11 cellular contexts compared by ENCODE assay signal in genomic region chr3:49027634-49028033, GRCh38. TPM values are rescaled to one million over a fixed set of nuclear protein-coding genes. Genes with fewer than 3 reads are reported as not detected.
DNase-seq lines count a peak whose midpoint lies in the region; ATAC-seq, FAIRE-seq and TF ChIP-seq lines count a peak whose summit lies in the region.
"Had no signal": no experiment of that assay in that cellular context is flagged by ENCODE, and none has a peak within 500 bp of the region (broad histone marks: within the 10 kb centered on the region; RNA-seq: fewer than 3 reads in every experiment).

No MANE protein-coding gene starts in this region.

- CTCF ChIA-PET in activated CD4-positive, alpha-beta memory T cell treated with anti-CD3 and anti-CD28 coated beads, Interleukin-2, amount 10 ng/mL, durations not matched to agents 7 days and 5 days (lab: Charles Lee): interaction anchor here (2.2 kb wide), 1 partner anchor 40 kb away, joined by 12 read pairs; no protein-coding TSS in a partner anchor
- CTCF ChIA-PET in HepG2 (lab: Yijun Ruan, JAX; ENCODE audit: low intra/inter-chr PET ratio, low total read pairs): no interaction called here

- no peaks in the 10 kb centered on the region for H3K9me3 ChIP-seq in HepG2 (ENCODE audit: low read length)
- H3K9me3 ChIP-seq: testis had no signal

- H2AFZ ChIP-seq in HepG2 (ENCODE audit: low read length): no peak overlapping the region

- in situ Hi-C loops in GM18951 (cut with MboI; ENCODE audit: low sequenced_read_pairs, unreplicated experiment): no loop called here
- in situ Hi-C loops in HepG2 (cut with HindIII; ENCODE audit: extremely low pct_ligation_motif_present, low pct_unique_long_range_greater_than_20kb): no loop called here

- H3K27me3 Mint-ChIP-seq in activated CD4-positive, alpha-beta memory T cell treated with anti-CD3 and anti-CD28 coated beads, Interleukin-2, amount 10 ng/mL, durations not matched to agents 7 days and 5 days: no peaks in the 10 kb centered on the region

- no peak overlapping the region for H3K4me3 ChIP-seq in HepG2 (replicated peaks in 1 of 3; ENCODE audit: insufficient read depth in 1 of 3, low read depth in 2 of 3, low read length in 3 of 3)
- H3K4me3 ChIP-seq: testis had no signal

- ATAC-seq in HepG2 (no peak), GM18517 (IDR thresholded peaks at IDR 0.05; ENCODE audit: unreplicated experiment) (no peak)

- no peaks in the 10 kb centered on the region for H3K9me3 Mint-ChIP-seq in activated CD4-positive, alpha-beta memory T cell treated with anti-CD3 and anti-CD28 coated beads, Interleukin-2, amount 10 ng/mL, durations not matched to agents 7 days and 5 days

- no TSS peak for BruUV-seq in HepG2 (replicated peaks; lab: Mats Ljungman, UMichigan)

- peaks cover 55% of the 10 kb centered on the region for H3K4me1 ChIP-seq in HepG2 (ENCODE audit: insufficient read depth, low read length)

- H3K36me3 ChIP-seq in HepG2 (replicated peaks in 1 of 2; ENCODE audit: control insufficient read depth in 1 of 2, insufficient read depth in 2 of 2, low read length in 2 of 2): peaks cover 28 to 55% of the 10 kb centered on the region in 2 experiments

- no peak for DNase-seq in activated CD4-positive, alpha-beta memory T cell treated with anti-CD3 and anti-CD28 coated beads, Interleukin-2, amount 10 ng/mL, durations not matched to agents 7 days and 5 days
- DNase-seq in HepG2 (ENCODE audit: low spot score): no peak
- no peak for DNase-seq in hippocampal formation (lab: John Stamatoyannopoulos, UW)
- no peak for DNase-seq in HT-29 (ENCODE audit: low spot score)
- DNase-seq in cortex of kidney (lab: John Stamatoyannopoulos, UW): no peak
- DNase-seq: midbrain, NCI-H524 treated with DMSO at 0.1 percent for 48 hours, testis had no signal

- peaks cover 79% of the 10 kb centered on the region for H3K36me3 Mint-ChIP-seq in activated CD4-positive, alpha-beta memory T cell treated with anti-CD3 and anti-CD28 coated beads, Interleukin-2, amount 10 ng/mL, durations not matched to agents 7 days and 5 days (ENCODE audit: low read depth)

- H3K4me3 Mint-ChIP-seq in activated CD4-positive, alpha-beta memory T cell treated with anti-CD3 and anti-CD28 coated beads, Interleukin-2, amount 10 ng/mL, durations not matched to agents 7 days and 5 days: peak overlapping the region; percentile 84

- POLR2A ChIA-PET in activated CD4-positive, alpha-beta memory T cell treated with anti-CD3 and anti-CD28 coated beads, Interleukin-2, amount 10 ng/mL, durations not matched to agents 7 days and 5 days (lab: Charles Lee): interaction anchor here (2.3 to 12.4 kb wide), 4 partner anchors 9 to 66 kb away, joined by 35 to 309 read pairs (median 45); partner anchors contain the start of genes DALRD3, QRICH1 and WDR6
- POLR2A ChIA-PET in HepG2 (lab: Yijun Ruan, JAX): interaction anchor here (2.3 to 11.1 kb wide), 2 partner anchors 18 to 21 kb away, joined by 38 to 280 read pairs; partner anchors contain the start of gene WDR6

- H3K27ac ChIP-seq in 22Rv1: peak overlapping the region; percentile 98
- no peak overlapping the region for H3K27ac ChIP-seq in HepG2 (ENCODE audit: extremely low read length, insufficient read depth, low read length)

- TF ChIP-seq EP300 in HepG2 (IDR thresholded peaks at IDR 0.05; ENCODE audit: low read depth in 2 of 2, low read length in 2 of 2) (no peak), HepG2 (CRISPR knock-in tag; IDR thresholded peaks at IDR 0.05; ENCODE audit: borderline replicate concordance) (no peak)

- no peak for FAIRE-seq in HepG2 (lab: Jason Lieb, UNC)

- peaks cover 62% of the 10 kb centered on the region for H3K4me1 Mint-ChIP-seq in activated CD4-positive, alpha-beta memory T cell treated with anti-CD3 and anti-CD28 coated beads, Interleukin-2, amount 10 ng/mL, durations not matched to agents 7 days and 5 days

- peak; percentile 38 for TF ChIP-seq POLR2A in GM18951 (IDR thresholded peaks at IDR 0.05; ENCODE audit: extremely low read depth, insufficient read depth, insufficient read length)
- 0 out of 4 replicates have a peak, but pooled peaks of 1 of the 2 experiments have one; percentile 5 for TF ChIP-seq POLR2A in HepG2 (IDR thresholded peaks at IDR 0.05; ENCODE audit: insufficient read depth in 1 of 2, low read depth in 2 of 2, low read length in 2 of 2)

- H4K20me1 ChIP-seq in HepG2 (ENCODE audit: insufficient read depth, low read length): no peaks in the 10 kb centered on the region

- H3K27me3 ChIP-seq in HepG2 (ENCODE audit: control insufficient read depth in 1 of 2, insufficient read depth in 2 of 2, low read length in 2 of 2): no peaks in the 10 kb centered on the region
- H3K27me3 ChIP-seq: testis had no signal

- WGBS in HepG2 (ENCODE audit: low lambda C conversion rate): 91% methylated on average over 8 of the region's 9 CpGs

- H3K4me2 ChIP-seq in HepG2 (ENCODE audit: low read depth, low read length): 0 out of 2 replicates have a peak overlapping the region, but pooled peaks have one; percentile 90

- peak overlapping the region; percentile 86 for H3K27ac Mint-ChIP-seq in activated CD4-positive, alpha-beta memory T cell treated with anti-CD3 and anti-CD28 coated beads, Interleukin-2, amount 10 ng/mL, durations not matched to agents 7 days and 5 days

- no peak overlapping the region for H3K9ac ChIP-seq in HepG2 (ENCODE audit: insufficient read depth, low read depth, low read length)

- TF ChIP-seq RAD21 in HepG2 (CRISPR knock-in tag; IDR thresholded peaks at IDR 0.05): no peak

- no peak for TF ChIP-seq CTCF in 22Rv1 (IDR thresholded peaks at IDR 0.05)
- no peak for TF ChIP-seq CTCF in HepG2 (CRISPR knock-in tag; IDR thresholded peaks at IDR 0.05)

- peaks cover 22% of the 10 kb centered on the region for H3K79me2 ChIP-seq in HepG2 (ENCODE audit: insufficient read depth, low read length)

- intact Hi-C loops in HepG2 (cut with micrococcal nuclease; ENCODE audit: unreplicated experiment): no loop called here

RNA-seq across cellular contexts. Expression of gene IMPDH2, which starts 1.6 kb away (rescaled TPM):
- 100 to 1,000 TPM; 131 to 133 TPM for total RNA-seq in activated CD4-positive, alpha-beta memory T cell treated with anti-CD3 and anti-CD28 coated beads, Interleukin-2, amount 10 ng/mL, durations not matched to agents 7 days and 5 days
- 260 and 344 TPM in 2 replicates for total RNA-seq in HepG2 (2016; rRNA removed; fragmentation: Illumina TruSeq; extraction: Trizol)
- total RNA-seq in HepG2 (2016; cell fraction: cytosol; rRNA removed; fragmentation: Illumina TruSeq; extraction: Trizol; ENCODE audit: low read depth): 94.1 and 106 TPM in 2 replicates
- total RNA-seq in HepG2 (2016; cell fraction: insoluble cytoplasmic fraction; rRNA removed; fragmentation: Illumina TruSeq; extraction: Trizol): 263 and 346 TPM in 2 replicates
- total RNA-seq in HepG2 (2016; cell fraction: membrane; rRNA removed; fragmentation: Illumina TruSeq; extraction: Trizol): 186 and 193 TPM in 2 replicates
- 117 and 127 TPM in 2 replicates for total RNA-seq in HepG2 (2016; cell fraction: nucleus; rRNA removed; fragmentation: Illumina TruSeq; extraction: Trizol)
- 248 and 252 TPM in 2 replicates for polyA plus RNA-seq in HepG2 (2011; rRNA removed)
- 227 and 254 TPM in 2 replicates for polyA plus RNA-seq in HepG2 (2011; cell fraction: cytosol; rRNA removed)
- polyA plus RNA-seq in HepG2 (2011; cell fraction: nucleus; rRNA removed): 167 and 184 TPM in 2 replicates
- 171 and 213 TPM in 2 replicates for polyA plus RNA-seq in HepG2 (2012)
- polyA plus RNA-seq in HepG2 (2016; cell fraction: cytosol; fragmentation: Illumina TruSeq; extraction: Trizol; ENCODE audit: low read depth): 80.1 and 88.8 TPM in 2 replicates
- polyA plus RNA-seq in HepG2 (2016; cell fraction: insoluble cytoplasmic fraction; fragmentation: Illumina TruSeq; extraction: Trizol; ENCODE audit: low read depth): 319 and 340 TPM in 2 replicates
- polyA plus RNA-seq in HepG2 (2016; cell fraction: membrane; fragmentation: Illumina TruSeq; extraction: Trizol; ENCODE audit: low read depth): 142 and 165 TPM in 2 replicates
- polyA plus RNA-seq in HepG2 (2016; cell fraction: nucleus; fragmentation: Illumina TruSeq; extraction: Trizol; ENCODE audit: insufficient read depth, low read depth): 169 and 178 TPM in 2 replicates
- polyA minus RNA-seq in HepG2 (2011; rRNA and poly(A)+ RNA removed; ENCODE audit: low replicate concordance): 431 and 698 TPM in 2 replicates
- polyA minus RNA-seq in HepG2 (2011; cell fraction: cytosol; rRNA and poly(A)+ RNA removed): 171 and 193 TPM in 2 replicates
- 84.5 and 109 TPM in 2 replicates for polyA minus RNA-seq in HepG2 (2011; cell fraction: nucleus; rRNA and poly(A)+ RNA removed)
- 265 and 282 TPM in 2 replicates for total RNA-seq in HT-29 (2014; rRNA removed; shearing (Covaris generic))

RNA-seq across cellular contexts. Expression of gene NDUFAF3, which starts 5.7 kb away (rescaled TPM):
- total RNA-seq in activated CD4-positive, alpha-beta memory T cell treated with anti-CD3 and anti-CD28 coated beads, Interleukin-2, amount 10 ng/mL, durations not matched to agents 7 days and 5 days: 100 to 1,000 TPM in 1 of 2 experiments, 10 to 100 TPM in 1; 98.1 to 108 TPM
- 50.0 and 51.9 TPM in 2 replicates for total RNA-seq in HepG2 (2016; rRNA removed; fragmentation: Illumina TruSeq; extraction: Trizol)
- 26.9 and 32.9 TPM in 2 replicates for total RNA-seq in HepG2 (2016; cell fraction: cytosol; rRNA removed; fragmentation: Illumina TruSeq; extraction: Trizol; ENCODE audit: low read depth)
- 52.3 and 61.1 TPM in 2 replicates for total RNA-seq in HepG2 (2016; cell fraction: insoluble cytoplasmic fraction; rRNA removed; fragmentation: Illumina TruSeq; extraction: Trizol)
- 26.1 and 38.8 TPM in 2 replicates for total RNA-seq in HepG2 (2016; cell fraction: membrane; rRNA removed; fragmentation: Illumina TruSeq; extraction: Trizol)
- 24.4 and 30.9 TPM in 2 replicates for total RNA-seq in HepG2 (2016; cell fraction: nucleus; rRNA removed; fragmentation: Illumina TruSeq; extraction: Trizol)
- polyA plus RNA-seq in HepG2 (2011; rRNA removed): 39.0 and 42.0 TPM in 2 replicates
- 32.1 and 56.3 TPM in 2 replicates for polyA plus RNA-seq in HepG2 (2011; cell fraction: cytosol; rRNA removed)
- 29.5 and 32.3 TPM in 2 replicates for polyA plus RNA-seq in HepG2 (2011; cell fraction: nucleus; rRNA removed)
- polyA plus RNA-seq in HepG2 (2012): 31.0 and 39.6 TPM in 2 replicates
- polyA plus RNA-seq in HepG2 (2016; cell fraction: cytosol; fragmentation: Illumina TruSeq; extraction: Trizol; ENCODE audit: low read depth): 31.0 and 36.1 TPM in 2 replicates
- 63.6 and 69.8 TPM in 2 replicates for polyA plus RNA-seq in HepG2 (2016; cell fraction: insoluble cytoplasmic fraction; fragmentation: Illumina TruSeq; extraction: Trizol; ENCODE audit: low read depth)
- polyA plus RNA-seq in HepG2 (2016; cell fraction: membrane; fragmentation: Illumina TruSeq; extraction: Trizol; ENCODE audit: low read depth): 28.9 and 36.0 TPM in 2 replicates
- 39.0 and 43.6 TPM in 2 replicates for polyA plus RNA-seq in HepG2 (2016; cell fraction: nucleus; fragmentation: Illumina TruSeq; extraction: Trizol; ENCODE audit: insufficient read depth, low read depth)
- 70.8 and 119 TPM in 2 replicates for polyA minus RNA-seq in HepG2 (2011; rRNA and poly(A)+ RNA removed; ENCODE audit: low replicate concordance)
- 23.8 and 35.3 TPM in 2 replicates for polyA minus RNA-seq in HepG2 (2011; cell fraction: cytosol; rRNA and poly(A)+ RNA removed)
- 27.4 and 27.9 TPM in 2 replicates for polyA minus RNA-seq in HepG2 (2011; cell fraction: nucleus; rRNA and poly(A)+ RNA removed)
- total RNA-seq in HT-29 (2014; rRNA removed; shearing (Covaris generic)): 254 and 271 TPM in 2 replicates

RNA-seq across cellular contexts. Expression of gene DALRD3, which starts 9.3 kb away (rescaled TPM):
- total RNA-seq in activated CD4-positive, alpha-beta memory T cell treated with anti-CD3 and anti-CD28 coated beads, Interleukin-2, amount 10 ng/mL, durations not matched to agents 7 days and 5 days: 10 to 100 TPM; 21.6 to 24.5 TPM
- total RNA-seq in HepG2 (2016; rRNA removed; fragmentation: Illumina TruSeq; extraction: Trizol): 18.3 and 19.9 TPM in 2 replicates
- total RNA-seq in HepG2 (2016; cell fraction: cytosol; rRNA removed; fragmentation: Illumina TruSeq; extraction: Trizol; ENCODE audit: low read depth): 8.0 and 9.1 TPM in 2 replicates
- total RNA-seq in HepG2 (2016; cell fraction: insoluble cytoplasmic fraction; rRNA removed; fragmentation: Illumina TruSeq; extraction: Trizol): 17.2 and 17.7 TPM in 2 replicates
- total RNA-seq in HepG2 (2016; cell fraction: membrane; rRNA removed; fragmentation: Illumina TruSeq; extraction: Trizol): 13.3 and 16.1 TPM in 2 replicates
- total RNA-seq in HepG2 (2016; cell fraction: nucleus; rRNA removed; fragmentation: Illumina TruSeq; extraction: Trizol): 12.3 and 12.5 TPM in 2 replicates
- 31.7 and 36.5 TPM in 2 replicates for polyA plus RNA-seq in HepG2 (2011; rRNA removed)
- polyA plus RNA-seq in HepG2 (2011; cell fraction: cytosol; rRNA removed): 28.5 and 42.5 TPM in 2 replicates
- polyA plus RNA-seq in HepG2 (2011; cell fraction: nucleus; rRNA removed): 69.2 and 85.2 TPM in 2 replicates
- polyA plus RNA-seq in HepG2 (2012): 10.7 and 12.1 TPM in 2 replicates
- 6.0 and 7.7 TPM in 2 replicates for polyA plus RNA-seq in HepG2 (2016; cell fraction: cytosol; fragmentation: Illumina TruSeq; extraction: Trizol; ENCODE audit: low read depth)
- 16.3 and 17.2 TPM in 2 replicates for polyA plus RNA-seq in HepG2 (2016; cell fraction: insoluble cytoplasmic fraction; fragmentation: Illumina TruSeq; extraction: Trizol; ENCODE audit: low read depth)
- polyA plus RNA-seq in HepG2 (2016; cell fraction: membrane; fragmentation: Illumina TruSeq; extraction: Trizol; ENCODE audit: low read depth): 10.6 and 11.7 TPM in 2 replicates
- 23.7 and 24.6 TPM in 2 replicates for polyA plus RNA-seq in HepG2 (2016; cell fraction: nucleus; fragmentation: Illumina TruSeq; extraction: Trizol; ENCODE audit: insufficient read depth, low read depth)
- 62.8 and 69.7 TPM in 2 replicates for polyA minus RNA-seq in HepG2 (2011; rRNA and poly(A)+ RNA removed; ENCODE audit: low replicate concordance)
- 9.5 and 20.9 TPM in 2 replicates for polyA minus RNA-seq in HepG2 (2011; cell fraction: cytosol; rRNA and poly(A)+ RNA removed)
- 11.2 and 17.4 TPM in 2 replicates for polyA minus RNA-seq in HepG2 (2011; cell fraction: nucleus; rRNA and poly(A)+ RNA removed)
- total RNA-seq in HT-29 (2014; rRNA removed; shearing (Covaris generic)): 42.2 and 45.4 TPM in 2 replicates

RNA-seq across cellular contexts. Expression of gene WDR6, which starts 20.4 kb away (rescaled TPM):
- total RNA-seq in activated CD4-positive, alpha-beta memory T cell treated with anti-CD3 and anti-CD28 coated beads, Interleukin-2, amount 10 ng/mL, durations not matched to agents 7 days and 5 days: 100 to 1,000 TPM; 135 to 148 TPM
- total RNA-seq in HepG2 (2016; rRNA removed; fragmentation: Illumina TruSeq; extraction: Trizol): 71.2 and 73.4 TPM in 2 replicates
- 3.5 and 5.3 TPM in 2 replicates for total RNA-seq in HepG2 (2016; cell fraction: cytosol; rRNA removed; fragmentation: Illumina TruSeq; extraction: Trizol; ENCODE audit: low read depth)
- total RNA-seq in HepG2 (2016; cell fraction: insoluble cytoplasmic fraction; rRNA removed; fragmentation: Illumina TruSeq; extraction: Trizol): 62.0 and 83.0 TPM in 2 replicates
- 11.9 and 16.0 TPM in 2 replicates for total RNA-seq in HepG2 (2016; cell fraction: membrane; rRNA removed; fragmentation: Illumina TruSeq; extraction: Trizol)
- total RNA-seq in HepG2 (2016; cell fraction: nucleus; rRNA removed; fragmentation: Illumina TruSeq; extraction: Trizol): 75.4 and 75.5 TPM in 2 replicates
- 139 and 187 TPM in 2 replicates for polyA plus RNA-seq in HepG2 (2011; rRNA removed)
- 54.1 and 69.9 TPM in 2 replicates for polyA plus RNA-seq in HepG2 (2011; cell fraction: cytosol; rRNA removed)
- polyA plus RNA-seq in HepG2 (2011; cell fraction: nucleus; rRNA removed): 948 and 1,074 TPM in 2 replicates
- polyA plus RNA-seq in HepG2 (2012): 82.4 and 107 TPM in 2 replicates
- polyA plus RNA-seq in HepG2 (2016; cell fraction: cytosol; fragmentation: Illumina TruSeq; extraction: Trizol; ENCODE audit: low read depth): 3.7 and 3.8 TPM in 2 replicates
- 65.3 and 72.1 TPM in 2 replicates for polyA plus RNA-seq in HepG2 (2016; cell fraction: insoluble cytoplasmic fraction; fragmentation: Illumina TruSeq; extraction: Trizol; ENCODE audit: low read depth)
- polyA plus RNA-seq in HepG2 (2016; cell fraction: membrane; fragmentation: Illumina TruSeq; extraction: Trizol; ENCODE audit: low read depth): 8.5 and 9.3 TPM in 2 replicates
- polyA plus RNA-seq in HepG2 (2016; cell fraction: nucleus; fragmentation: Illumina TruSeq; extraction: Trizol; ENCODE audit: insufficient read depth, low read depth): 267 and 275 TPM in 2 replicates
- 181 and 224 TPM in 2 replicates for polyA minus RNA-seq in HepG2 (2011; rRNA and poly(A)+ RNA removed; ENCODE audit: low replicate concordance)
- polyA minus RNA-seq in HepG2 (2011; cell fraction: cytosol; rRNA and poly(A)+ RNA removed): 39.8 and 50.4 TPM in 2 replicates
- polyA minus RNA-seq in HepG2 (2011; cell fraction: nucleus; rRNA and poly(A)+ RNA removed): 60.6 and 69.1 TPM in 2 replicates
- 82.3 and 87.1 TPM in 2 replicates for total RNA-seq in HT-29 (2014; rRNA removed; shearing (Covaris generic))

RNA-seq across cellular contexts. Expression of gene P4HTM, which starts 37.6 kb away (rescaled TPM):
- 10 to 100 TPM; 48.4 to 49.9 TPM for total RNA-seq in activated CD4-positive, alpha-beta memory T cell treated with anti-CD3 and anti-CD28 coated beads, Interleukin-2, amount 10 ng/mL, durations not matched to agents 7 days and 5 days
- total RNA-seq in HepG2 (2016; rRNA removed; fragmentation: Illumina TruSeq; extraction: Trizol): not detected in 2 replicates
- not detected in 2 replicates for total RNA-seq in HepG2 (2016; cell fraction: cytosol; rRNA removed; fragmentation: Illumina TruSeq; extraction: Trizol; ENCODE audit: low read depth)
- 0.09 TPM in 1 of 2 replicates, not detected in the other for total RNA-seq in HepG2 (2016; cell fraction: insoluble cytoplasmic fraction; rRNA removed; fragmentation: Illumina TruSeq; extraction: Trizol)
- not detected in 2 replicates for total RNA-seq in HepG2 (2016; cell fraction: membrane; rRNA removed; fragmentation: Illumina TruSeq; extraction: Trizol)
- total RNA-seq in HepG2 (2016; cell fraction: nucleus; rRNA removed; fragmentation: Illumina TruSeq; extraction: Trizol): 0.09 TPM in 1 of 2 replicates, not detected in the other
- 0.01 TPM in 1 of 2 replicates, not detected in the other for polyA plus RNA-seq in HepG2 (2011; rRNA removed)
- polyA plus RNA-seq in HepG2 (2011; cell fraction: cytosol; rRNA removed): 0.07 TPM in 1 of 2 replicates, not detected in the other
- 0.29 and 0.38 TPM in 2 replicates for polyA plus RNA-seq in HepG2 (2011; cell fraction: nucleus; rRNA removed)
- 0.16 TPM in 1 of 2 replicates, not detected in the other for polyA plus RNA-seq in HepG2 (2012)
- not detected in 2 replicates for polyA plus RNA-seq in HepG2 (2016; cell fraction: cytosol; fragmentation: Illumina TruSeq; extraction: Trizol; ENCODE audit: low read depth)
- not detected in 2 replicates for polyA plus RNA-seq in HepG2 (2016; cell fraction: insoluble cytoplasmic fraction; fragmentation: Illumina TruSeq; extraction: Trizol; ENCODE audit: low read depth)
- polyA plus RNA-seq in HepG2 (2016; cell fraction: membrane; fragmentation: Illumina TruSeq; extraction: Trizol; ENCODE audit: low read depth): not detected in 2 replicates
- polyA plus RNA-seq in HepG2 (2016; cell fraction: nucleus; fragmentation: Illumina TruSeq; extraction: Trizol; ENCODE audit: insufficient read depth, low read depth): not detected in 2 replicates
- polyA minus RNA-seq in HepG2 (2011; rRNA and poly(A)+ RNA removed; ENCODE audit: low replicate concordance): 0.24 and 77.8 TPM in 2 replicates
- polyA minus RNA-seq in HepG2 (2011; cell fraction: cytosol; rRNA and poly(A)+ RNA removed): 2.1 and 2.3 TPM in 2 replicates
- 1.5 and 2.2 TPM in 2 replicates for polyA minus RNA-seq in HepG2 (2011; cell fraction: nucleus; rRNA and poly(A)+ RNA removed)
- total RNA-seq in HT-29 (2014; rRNA removed; shearing (Covaris generic)): 61.2 and 67.7 TPM in 2 replicates
